Comparison of ENCODE assay signal across 8 cellular contexts in the genomic region with DNA sequence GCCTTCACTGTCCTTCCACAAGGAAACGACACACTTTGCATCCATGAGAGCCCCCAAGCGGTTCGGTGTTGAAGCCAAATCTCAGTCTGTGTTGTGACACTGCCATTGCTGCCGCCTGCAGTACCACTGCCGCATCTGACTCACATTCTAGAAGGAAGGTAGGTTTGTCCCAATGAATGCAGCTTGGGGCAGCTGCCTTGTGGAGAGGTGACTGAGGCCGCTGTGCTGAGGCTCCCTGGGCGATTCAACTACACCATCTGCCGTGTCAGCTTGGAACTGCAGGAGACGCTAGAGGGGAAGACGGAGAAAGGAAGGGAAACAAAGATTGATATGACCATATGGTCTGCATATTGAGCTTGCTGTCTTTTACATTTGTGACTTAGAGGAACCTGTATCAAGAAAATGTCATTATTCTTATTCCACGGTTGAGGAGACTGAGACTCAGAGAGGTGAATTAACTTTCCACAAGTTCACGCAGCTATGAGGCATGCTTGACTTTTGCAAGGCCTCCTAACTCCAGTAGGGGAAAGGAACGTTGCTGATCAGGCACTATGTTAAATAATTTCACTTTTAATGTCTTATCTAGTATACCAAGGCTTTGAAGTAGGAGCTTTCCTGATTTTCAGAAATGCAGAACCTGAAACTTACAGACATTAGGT.
DNase-seq lines count a peak whose midpoint lies in the region; ATAC-seq lines count a peak whose summit lies in the region.

No MANE protein-coding gene starts in this region.

- DNase-seq in CD1c-positive myeloid dendritic cell (ENCODE audit: extremely low spot score) (peak; percentile 76), NCI-H446 treated with DMSO at 0.1 percent for 48 hours (lab: John Stamatoyannopoulos, UW) (peak; percentile 28), cerebellar cortex (ENCODE audit: low spot score) (peak; percentile 94), left kidney (ENCODE audit: low read depth, low spot score) (peak; percentile 97)
- DNase-seq in stimulated activated CD4-positive, alpha-beta T cell treated with anti-CD3 and anti-CD28 coated beads, TNF-alpha, amount 100 ng/mL, for 24 hours (ENCODE audit: low read depth in 3 of 3) = peak; percentile 43 to 68 (median 49)

- peak; percentile 96 for ATAC-seq in GM19328 (IDR thresholded peaks at IDR 0.05; ENCODE audit: unreplicated experiment)
- peak; percentile 98 for ATAC-seq in HG03378 (IDR thresholded peaks at IDR 0.05; ENCODE audit: unreplicated experiment)
- ATAC-seq in activated CD4-positive, CD25-positive, alpha-beta regulatory T cell treated with anti-CD3 and anti-CD28 coated beads, Interleukin-2, amount 50 U/mL, for 24 hours = peak; percentile 97 to 98

Comparison
In these comparisons a context has a peak if more than half of its experiments do, and no peak if none do; other contexts are left out.
1. Peak in every context shown above with its lines: DNase-seq and ATAC-seq.
2. DNase-seq: peak in every context shown above with its lines; median percentile 97 in left kidney; 94 in cerebellar cortex; 76 in CD1c-positive myeloid dendritic cell; 49 in stimulated activated CD4-positive, alpha-beta T cell treated with anti-CD3 and anti-CD28 coated beads, TNF-alpha, amount 100 ng/mL, for 24 hours; 28 in NCI-H446 treated with DMSO at 0.1 percent for 48 hours.